ENCODE assay signal across 19 cellular contexts in genomic region chr10:115095758-115096157, GRCh38. TPM values are rescaled to one million over a fixed set of nuclear protein-coding genes. Genes with fewer than 3 reads are reported as not detected.
DNase-seq lines count a peak whose midpoint lies in the region; ATAC-seq, FAIRE-seq and TF ChIP-seq lines count a peak whose summit lies in the region.
"Had no signal": no experiment of that assay in that cellular context is flagged by ENCODE, and none has a peak within 500 bp of the region (broad histone marks: within the 10 kb centered on the region; RNA-seq: fewer than 3 reads in every experiment).

No MANE protein-coding gene starts in this region.

- no peak overlapping the region for H2AFZ ChIP-seq in SK-N-SH (ENCODE audit: low read depth)
- no peak overlapping the region for H2AFZ ChIP-seq in neural progenitor cell (replicated peaks)

- no peak for TF ChIP-seq EP300 in SK-N-SH (IDR thresholded peaks at IDR 0.05; ENCODE audit: borderline replicate concordance in 1 of 2, low read depth in 1 of 2, low read length in 1 of 2)

- H3K9ac ChIP-seq in SK-N-SH (no peak overlapping the region), neural progenitor cell (no peak overlapping the region)

- ATAC-seq in foreskin keratinocyte (no peak), GM19463 (IDR thresholded peaks at IDR 0.05; ENCODE audit: unreplicated experiment) (no peak)
- ATAC-seq: PC-3 had no signal

- TF ChIP-seq CTCF in SK-N-SH (IDR thresholded peaks at IDR 0.05) (no peak), glutamatergic neuron (IDR thresholded peaks at IDR 0.05; ENCODE audit: partially characterized antibody, unreplicated experiment) (no peak), neural progenitor cell (IDR thresholded peaks at IDR 0.05) (no peak), foreskin keratinocyte (conservative IDR thresholded peaks at IDR 0.05) (no peak)

- peak overlapping the region; percentile 43 for H3K27ac Mint-ChIP-seq in glutamatergic neuron (ENCODE audit: unreplicated experiment)
- H3K27ac Mint-ChIP-seq in neural progenitor cell, result no peak overlapping the region

- 46% methylated on average over 2 of the region's 2 CpGs for WGBS in SK-N-SH (ENCODE audit: low lambda C conversion rate)

- H3F3A ChIP-seq in SK-N-SH (replicated peaks; ENCODE audit: insufficient read depth) (peaks cover 7% of the 10 kb centered on the region), neural progenitor cell (ENCODE audit: low read depth) (peaks cover 18% of the 10 kb centered on the region)

- TF ChIP-seq RAD21 in SK-N-SH (IDR thresholded peaks at IDR 0.05; ENCODE audit: low read length), result no peak

- H3K27me3 Mint-ChIP-seq in glutamatergic neuron (ENCODE audit: unreplicated experiment), result peaks cover 9% of the 10 kb centered on the region
- peaks cover 5% of the 10 kb centered on the region for H3K27me3 Mint-ChIP-seq in neural progenitor cell (ENCODE audit: insufficient read depth, low read depth)

- H3K4me1 ChIP-seq in SK-N-SH (ENCODE audit: control insufficient read depth in 1 of 2, insufficient read depth in 2 of 2, low read depth in 1 of 2, low read length in 1 of 2) (no peaks in the 10 kb centered on the region; a peak in 2 of 4 replicates), neural progenitor cell (no peaks in the 10 kb centered on the region), foreskin keratinocyte (no peaks in the 10 kb centered on the region)

- H3K36me3 Mint-ChIP-seq in glutamatergic neuron (ENCODE audit: unreplicated experiment), result no peaks in the 10 kb centered on the region
- peaks cover 4% of the 10 kb centered on the region for H3K36me3 Mint-ChIP-seq in neural progenitor cell

- CTCF ChIA-PET in SK-N-SH (lab: Yijun Ruan, JAX), result interaction anchor here (0.7 to 5.6 kb wide), 5 partner anchors 10 to 274 kb away, joined by 3 to 55 read pairs (median 3); partner anchors contain the start of gene FHIP2A

- POLR2A ChIA-PET in SK-N-SH (lab: Yijun Ruan, JAX), result no interaction called here

- H3K4me3 ChIP-seq in SK-N-SH (ENCODE audit: low read depth in 2 of 2, low read length in 1 of 2), result no peak overlapping the region
- no peak overlapping the region for H3K4me3 ChIP-seq in neural progenitor cell
- H3K4me3 ChIP-seq: SJSA1 had no signal

- peak; percentile 38 for FAIRE-seq in GM12891 (lab: Jason Lieb, UNC)
- FAIRE-seq: GM12892, H54 had no signal

- H4K20me1 ChIP-seq in SK-N-SH (ENCODE audit: insufficient read depth) (no peaks in the 10 kb centered on the region), neural progenitor cell (ENCODE audit: low read depth) (peaks cover 8% of the 10 kb centered on the region)

- H3K27me3 ChIP-seq in SK-N-SH (ENCODE audit: insufficient read depth), result peaks cover 22% of the 10 kb centered on the region; the same call in 1 of the 2 replicates
- H3K27me3 ChIP-seq in neural progenitor cell, result peaks cover 56% of the 10 kb centered on the region
- peaks cover 64% of the 10 kb centered on the region for H3K27me3 ChIP-seq in foreskin keratinocyte
- H3K27me3 ChIP-seq: SJSA1 had no signal

- H3K4me3 Mint-ChIP-seq in glutamatergic neuron (ENCODE audit: unreplicated experiment), result peak overlapping the region; percentile 32
- H3K4me3 Mint-ChIP-seq in neural progenitor cell, result peak overlapping the region; percentile 61

- H3K79me2 ChIP-seq in SK-N-SH (ENCODE audit: insufficient read depth) (no peaks in the 10 kb centered on the region), neural progenitor cell (ENCODE audit: low read depth) (no peaks in the 10 kb centered on the region)

- TF ChIP-seq POLR2A in GM12891 (IDR thresholded peaks at IDR 0.05; ENCODE audit: low read depth, low read length), result no peak

- H3K27ac ChIP-seq in SK-N-SH (ENCODE audit: low read depth in 2 of 2, low read length in 1 of 2) (no peak overlapping the region), neural progenitor cell (no peak overlapping the region), foreskin keratinocyte (no peak overlapping the region)
- H3K27ac ChIP-seq: SJSA1 had no signal

- H3K4me1 Mint-ChIP-seq in glutamatergic neuron (ENCODE audit: low read depth, unreplicated experiment) (peaks cover 17% of the 10 kb centered on the region), neural progenitor cell (peaks cover 35% of the 10 kb centered on the region)

- peaks cover 6% of the 10 kb centered on the region for H3K9me3 Mint-ChIP-seq in glutamatergic neuron (ENCODE audit: unreplicated experiment)
- peaks cover 9% of the 10 kb centered on the region for H3K9me3 Mint-ChIP-seq in neural progenitor cell

- H3K4me2 ChIP-seq in SK-N-SH, result no peak overlapping the region
- no peak overlapping the region for H3K4me2 ChIP-seq in neural progenitor cell

- DNase-seq in GM12891 (ENCODE audit: insufficient read length, low spot score), result no peak
- DNase-seq in SK-N-SH, result no peak
- no peak for DNase-seq in glutamatergic neuron
- no peak for DNase-seq in neural progenitor cell (ENCODE audit: low spot score)
- DNase-seq in foreskin keratinocyte, result no peak
- no peak for DNase-seq in NOMO-1 treated with DMSO at 0.1 percent for 48 hours (lab: John Stamatoyannopoulos, UW; ENCODE audit: unreplicated experiment)
- DNase-seq in amygdala (lab: John Stamatoyannopoulos, UW), result no peak
- DNase-seq: C1 segment of cervical spinal cord, GDM1, Karpas-422, NCI-H1105, NCI-H1694, NCI-H345, NCI-H526 treated with DMSO at 0.1 percent for 48 hours, PC-3 had no signal

- H3K9me3 ChIP-seq in SK-N-SH, result no peaks in the 10 kb centered on the region
- H3K9me3 ChIP-seq in neural progenitor cell (ENCODE audit: low read depth), result no peaks in the 10 kb centered on the region
- H3K9me3 ChIP-seq: SJSA1 had no signal

- H3K36me3 ChIP-seq in SK-N-SH (replicated peaks in 1 of 2; ENCODE audit: control insufficient read depth in 1 of 2, insufficient read depth in 2 of 2, low read length in 1 of 2) (no peaks in the 10 kb centered on the region), neural progenitor cell (no peaks in the 10 kb centered on the region)

- H3K9me2 ChIP-seq in SK-N-SH, result no peaks in the 10 kb centered on the region

TF ChIP-seq in GM12891, 5 proteins besides CTCF, POLR2A, EP300 and RAD21:
- TF ChIP-seq POLR2AphosphoS5 (IDR thresholded peaks at IDR 0.05; ENCODE audit: low read depth, low read length) (no peak), TAF1 (IDR thresholded peaks at IDR 0.05; ENCODE audit: low read depth, low read length) (no peak), POU2F2 (IDR thresholded peaks at IDR 0.05; ENCODE audit: low read depth, low read length) (no peak), PAX5 (IDR thresholded peaks at IDR 0.05; ENCODE audit: insufficient read depth, low read length, severe bottlenecking) (no peak), SPI1 (IDR thresholded peaks at IDR 0.05; ENCODE audit: low read depth, low read length) (no peak)
TF ChIP-seq in GM12891: peak in this region for 0.

TF ChIP-seq in SK-N-SH, 30 proteins besides CTCF, POLR2A, EP300 and RAD21:
- no peak for TF ChIP-seq FOSL2 (IDR thresholded peaks at IDR 0.05; ENCODE audit: borderline replicate concordance, low read depth)
- no peak for TF ChIP-seq EZH2phosphoT487 (IDR thresholded peaks at IDR 0.05; ENCODE audit: borderline replicate concordance, low read depth)
- TF ChIP-seq GATA2 (CRISPR knock-in tag; IDR thresholded peaks at IDR 0.05), result peak; percentile 44; the same call in 1 of the 2 replicates
- TF ChIP-seq TAF1 (IDR thresholded peaks at IDR 0.05; ENCODE audit: borderline replicate concordance, low read depth, low read length), result no peak
- TF ChIP-seq SMC3 (IDR thresholded peaks at IDR 0.05; ENCODE audit: low read depth, low read length), result no peak

RNA-seq across cellular contexts. Expression of gene ATRNL1, which starts 2.6 kb away (rescaled TPM):
- polyA plus RNA-seq in GM12891 (2012; ENCODE audit: low read depth, missing spikeins), result 4.9 TPM
- polyA plus RNA-seq in SK-N-SH (2012; rRNA removed), result 0.44 and 0.67 TPM in 2 replicates
- polyA plus RNA-seq in SK-N-SH (2012; cell fraction: cytosol; rRNA removed), result 1.0 and 1.2 TPM in 2 replicates
- 0.33 and 0.35 TPM in 2 replicates for polyA plus RNA-seq in SK-N-SH (2012; cell fraction: nucleus; rRNA removed)
- total RNA-seq in glutamatergic neuron (ENCODE audit: unreplicated experiment), result 35.9 TPM
- total RNA-seq in neural progenitor cell (ENCODE audit: low replicate concordance), result 6.9 and 16.4 TPM in 2 replicates
- total RNA-seq in foreskin keratinocyte, result 0.07 TPM in 1 of 2 replicates, not detected in the other
- 0.04 TPM in 1 of 2 replicates, not detected in the other for polyA plus RNA-seq in foreskin keratinocyte
- total RNA-seq: PC-3 had no signal
